In genomic region chr1:212255705-212256307, GRCh38 we compare ENCODE assay signal across 1 cellular context.
TF ChIP-seq lines count a peak whose summit lies in the region.

No MANE protein-coding gene starts in this region.

TF ChIP-seq in HepG2, 621 proteins besides CTCF, POLR2A, EP300 and RAD21 (continued from another document and continues in another):
- TF ChIP-seq ZNF432 (CRISPR knock-in tag; IDR thresholded peaks at IDR 0.05; ENCODE audit: borderline replicate concordance) (no peak), ZKSCAN5 (CRISPR knock-in tag; IDR thresholded peaks at IDR 0.05) (no peak), RBM22 (optimal IDR thresholded peaks at IDR 0.05; ENCODE audit: low read length) (no peak), THAP8 (CRISPR knock-in tag; IDR thresholded peaks at IDR 0.05; ENCODE audit: borderline replicate concordance) (no peak), SMAD9 (CRISPR knock-in tag; IDR thresholded peaks at IDR 0.05) (no peak), ELK4 (CRISPR knock-in tag; IDR thresholded peaks at IDR 0.05; ENCODE audit: borderline replicate concordance) (no peak), NFKBIZ (CRISPR knock-in tag; IDR thresholded peaks at IDR 0.05) (no peak), TCF7L2 (IDR thresholded peaks at IDR 0.05; ENCODE audit: low read depth, low read length) (no peak), POLR2G (IDR thresholded peaks at IDR 0.05; ENCODE audit: low read depth, low read length) (peak; percentile 66; the same call in 1 of the 2 replicates), ZBTB42 (CRISPR knock-in tag; IDR thresholded peaks at IDR 0.05) (no peak), LCORL (IDR thresholded peaks at IDR 0.05) (no peak), LCORL (CRISPR knock-in tag; IDR thresholded peaks at IDR 0.05) (no peak; the same call in 1 of the 2 replicates), FOXM1 (CRISPR knock-in tag; IDR thresholded peaks at IDR 0.05) (no peak), KIAA2018 (CRISPR knock-in tag; IDR thresholded peaks at IDR 0.05; ENCODE audit: borderline replicate concordance) (no peak), BCLAF1 (IDR thresholded peaks at IDR 0.05) (no peak), ZNF569 (CRISPR knock-in tag; IDR thresholded peaks at IDR 0.05; ENCODE audit: borderline replicate concordance) (no peak), ERF (CRISPR knock-in tag; IDR thresholded peaks at IDR 0.05) (0 out of 2 replicates have a peak, but pooled peaks have one; percentile 48), KLF13 (CRISPR knock-in tag; IDR thresholded peaks at IDR 0.05) (no peak), ZNF691 (CRISPR knock-in tag; IDR thresholded peaks at IDR 0.05; ENCODE audit: borderline replicate concordance, low read depth) (peak; percentile 21; the same call in 1 of the 2 replicates), ARID3A (IDR thresholded peaks at IDR 0.05; ENCODE audit: low read depth, low read length) (no peak), MED1 (CRISPR knock-in tag; IDR thresholded peaks at IDR 0.05) (peak; percentile 90), ISL2 (CRISPR knock-in tag; IDR thresholded peaks at IDR 0.05) (no peak), GZF1 (CRISPR knock-in tag; IDR thresholded peaks at IDR 0.05) (no peak), PHB2 (IDR thresholded peaks at IDR 0.05; ENCODE audit: partially characterized antibody) (no peak), TFDP2 (CRISPR knock-in tag; IDR thresholded peaks at IDR 0.05) (no peak), U2AF2 (IDR thresholded peaks at IDR 0.05; ENCODE audit: low read depth, low read length) (no peak), PCBP1 (IDR thresholded peaks at IDR 0.05; ENCODE audit: borderline replicate concordance, low read depth, low read length) (no peak), NFE2L1 (CRISPR knock-in tag; IDR thresholded peaks at IDR 0.05; ENCODE audit: borderline replicate concordance) (no peak), STAG1 (CRISPR knock-in tag; IDR thresholded peaks at IDR 0.05) (no peak), ZBTB14 (CRISPR knock-in tag; IDR thresholded peaks at IDR 0.05) (no peak), ZNF232 (CRISPR knock-in tag; IDR thresholded peaks at IDR 0.05; ENCODE audit: borderline replicate concordance) (no peak), ZNF280D (CRISPR knock-in tag; IDR thresholded peaks at IDR 0.05) (no peak), ZNF746 (CRISPR knock-in tag; IDR thresholded peaks at IDR 0.05) (no peak), SMAD1 (CRISPR knock-in tag; IDR thresholded peaks at IDR 0.05; ENCODE audit: borderline replicate concordance, low read depth) (peak; percentile 52; the same call in 1 of the 2 replicates), YY1 (IDR thresholded peaks at IDR 0.05; ENCODE audit: insufficient read depth, insufficient replicate concordance, low read depth, low read length) (no peak), ZNF704 (CRISPR knock-in tag; IDR thresholded peaks at IDR 0.05; ENCODE audit: borderline replicate concordance) (no peak), ZNF816 (CRISPR knock-in tag; IDR thresholded peaks at IDR 0.05; ENCODE audit: borderline replicate concordance) (no peak)
